32 cellular contexts compared by ENCODE assay signal in genomic region chr10:52063159-52063558, GRCh38.
"Had no signal": no experiment of that assay in that cellular context is flagged by ENCODE, and none has a peak within 500 bp of the region (broad histone marks: within the 10 kb centered on the region; RNA-seq: fewer than 3 reads in every experiment).

No MANE protein-coding gene starts in this region.

- H3K9ac ChIP-seq: parathyroid adenoma had no signal

- H3K4me3 Mint-ChIP-seq: memory B cell; mesothelial cell of epicardium; naive B cell; natural killer cell treated with Interleukin-12 subunit alpha and Interleukin-12 subunit beta and Interleukin-15 and Interleukin-18, amount 100 ng/mL, for 72 hours; neural crest cell; stimulated activated naive B cell treated with anti-CD40 and anti-IgM and Interleukin-4, amounts not matched to agents 10 μg/mL and 1 μg/mL and 100 μg/mL, for 72 hours; stimulated activated naive CD8-positive, alpha-beta T cell treated with anti-CD3 and anti-CD28 coated beads, Interleukin-15, Interleukin-2, amounts not matched to agents 100 ng/mL and 50 ng/mL, for 24 hours had no signal

- H3K27ac ChIP-seq: dorsolateral prefrontal cortex, esophagus squamous epithelium, heart right ventricle, left ventricle myocardium inferior, lower lobe of right lung, parathyroid adenoma, prostate gland, right atrium auricular region, sigmoid colon, spleen, transverse colon, upper lobe of right lung, uterus had no signal

- H3K4me3 ChIP-seq: dorsolateral prefrontal cortex, esophagus squamous epithelium, heart right ventricle, left ventricle myocardium inferior, lower lobe of right lung, mucosa of descending colon, prostate gland, right atrium auricular region, sigmoid colon, spleen, transverse colon, upper lobe of right lung, uterus had no signal

- FAIRE-seq: colon, endothelial cell of umbilical vein, islet of Langerhans had no signal

- H3K79me2 ChIP-seq: parathyroid adenoma had no signal

- H3K27ac Mint-ChIP-seq: memory B cell; mesothelial cell of epicardium; naive B cell; natural killer cell treated with Interleukin-12 subunit alpha and Interleukin-12 subunit beta and Interleukin-15 and Interleukin-18, amount 100 ng/mL, for 72 hours; stimulated activated naive B cell treated with anti-CD40 and anti-IgM and Interleukin-4, amounts not matched to agents 10 μg/mL and 1 μg/mL and 100 μg/mL, for 72 hours; stimulated activated naive CD8-positive, alpha-beta T cell treated with anti-CD3 and anti-CD28 coated beads, Interleukin-15, Interleukin-2, amounts not matched to agents 100 ng/mL and 50 ng/mL, for 24 hours had no signal

- H3K9me3 ChIP-seq: esophagus squamous epithelium, heart right ventricle, left ventricle myocardium inferior, lower lobe of right lung, mucosa of descending colon, prostate gland, right atrium auricular region, sigmoid colon, spleen, transverse colon, upper lobe of right lung, uterus had no signal

- H3K27me3 Mint-ChIP-seq: memory B cell; naive B cell; natural killer cell treated with Interleukin-12 subunit alpha and Interleukin-12 subunit beta and Interleukin-15 and Interleukin-18, amount 100 ng/mL, for 72 hours; stimulated activated naive B cell treated with anti-CD40 and anti-IgM and Interleukin-4, amounts not matched to agents 10 μg/mL and 1 μg/mL and 100 μg/mL, for 72 hours; stimulated activated naive CD8-positive, alpha-beta T cell treated with anti-CD3 and anti-CD28 coated beads, Interleukin-15, Interleukin-2, amounts not matched to agents 100 ng/mL and 50 ng/mL, for 24 hours had no signal

- H3K36me3 Mint-ChIP-seq: memory B cell; naive B cell; natural killer cell treated with Interleukin-12 subunit alpha and Interleukin-12 subunit beta and Interleukin-15 and Interleukin-18, amount 100 ng/mL, for 72 hours; stimulated activated naive B cell treated with anti-CD40 and anti-IgM and Interleukin-4, amounts not matched to agents 10 μg/mL and 1 μg/mL and 100 μg/mL, for 72 hours had no signal

- H3K36me3 ChIP-seq: esophagus squamous epithelium, heart right ventricle, left ventricle myocardium inferior, lower lobe of right lung, prostate gland, right atrium auricular region, spleen, transverse colon, upper lobe of right lung, uterus had no signal

- H3K27me3 ChIP-seq: dorsolateral prefrontal cortex, esophagus squamous epithelium, heart right ventricle, right atrium auricular region, sigmoid colon, spleen, transverse colon, upper lobe of right lung, uterus had no signal

- H3K4me1 Mint-ChIP-seq: memory B cell; mesothelial cell of epicardium; naive B cell; neural crest cell; stimulated activated naive B cell treated with anti-CD40 and anti-IgM and Interleukin-4, amounts not matched to agents 10 μg/mL and 1 μg/mL and 100 μg/mL, for 72 hours had no signal

- H3K9me3 Mint-ChIP-seq: memory B cell; natural killer cell treated with Interleukin-12 subunit alpha and Interleukin-12 subunit beta and Interleukin-15 and Interleukin-18, amount 100 ng/mL, for 72 hours; neural crest cell; stimulated activated naive B cell treated with anti-CD40 and anti-IgM and Interleukin-4, amounts not matched to agents 10 μg/mL and 1 μg/mL and 100 μg/mL, for 72 hours had no signal

- H2AFZ ChIP-seq: parathyroid adenoma had no signal

- DNase-seq: dorsolateral prefrontal cortex; effector CD4-positive, alpha-beta T cell; erythroblast; esophagus squamous epithelium; foreskin melanocyte; glutamatergic neuron; heart right ventricle; hippocampal formation; kidney glomerular epithelial cell; left colon; left ventricle myocardium inferior; lower lobe of right lung; mucosa of descending colon; naive B cell; sigmoid colon; spleen; stimulated activated CD4-positive, alpha-beta T cell treated with anti-CD3 and anti-CD28 coated beads, Interleukin-4, amount 100 ng/mL, for 4 hours; stimulated activated naive B cell treated with anti-CD40 and anti-IgM and Interleukin-4, amounts not matched to agents 10 μg/mL and 1 μg/mL and 100 μg/mL, for 72 hours; transverse colon; upper lobe of right lung; uterus had no signal

- H3K4me1 ChIP-seq: esophagus squamous epithelium, heart right ventricle, lower lobe of right lung, parathyroid adenoma, prostate gland, right atrium auricular region, sigmoid colon, spleen, transverse colon, upper lobe of right lung, uterus had no signal
